In genomic region chr6:82906951-82907350, GRCh38 we compare ENCODE assay signal across 16 cellular contexts.
A peak's percentile ranks its signal among the peaks of the same experiment; 100 is the strongest.
DNase-seq lines count a peak whose midpoint lies in the region; ATAC-seq, FAIRE-seq and TF ChIP-seq lines count a peak whose summit lies in the region.
"Had no signal": no experiment of that assay in that cellular context is flagged by ENCODE, and none has a peak within 500 bp of the region (broad histone marks: within the 10 kb centered on the region; RNA-seq: fewer than 3 reads in every experiment).

No MANE protein-coding gene starts in this region.

- no peaks in the 10 kb centered on the region for H3K9me3 Mint-ChIP-seq in activated naive CD8-positive, alpha-beta T cell treated with anti-CD3 and anti-CD28 coated beads for 36 hours
- H3K9me3 Mint-ChIP-seq: activated CD4-positive, alpha-beta T cell treated with anti-CD3 and anti-CD28 coated beads, Interleukin-2, amount 10 ng/mL, durations not matched to agents 7 days and 5 days; dendritic cell treated with granulocyte-macrophage colony-stimulating factor and Interleukin-4, amounts not matched to agents 40 ng/mL and 50 ng/mL, for 4 days; GM23338 had no signal

- H3K79me2 ChIP-seq in keratinocyte (ENCODE audit: control insufficient read depth, insufficient read depth, low read length), result no peaks in the 10 kb centered on the region

- peak; percentile 90 for FAIRE-seq in keratinocyte (lab: Jason Lieb, UNC)
- FAIRE-seq: A204.1 had no signal

- peak; percentile 52 for ATAC-seq in left ventricle myocardium superior
- no peak for ATAC-seq in Right ventricle myocardium inferior
- ATAC-seq in GM19035 (IDR thresholded peaks at IDR 0.05; ENCODE audit: unreplicated experiment), result no peak
- no peak for ATAC-seq in HG02610 (IDR thresholded peaks at IDR 0.05; ENCODE audit: unreplicated experiment)
- ATAC-seq: GM23338 had no signal

- H3K36me3 ChIP-seq in keratinocyte (ENCODE audit: control insufficient read depth in 2 of 2, extremely low read depth in 1 of 2, insufficient read depth in 2 of 2, low read length in 2 of 2), result no peaks in the 10 kb centered on the region
- H3K36me3 ChIP-seq: sigmoid colon had no signal

- intact Hi-C loops in left ventricle myocardium superior (cut with micrococcal nuclease), result no loop called here
- intact Hi-C loops in Right ventricle myocardium inferior (cut with DNase I), result no loop called here

- peak overlapping the region; percentile 12 for H3K4me2 ChIP-seq in keratinocyte (ENCODE audit: control insufficient read depth, extremely low read depth, insufficient read depth, low read depth, low read length)
- H3K4me2 ChIP-seq: GM23338 had no signal

- no peak overlapping the region for H3K27ac Mint-ChIP-seq in activated naive CD8-positive, alpha-beta T cell treated with anti-CD3 and anti-CD28 coated beads for 36 hours
- H3K27ac Mint-ChIP-seq: activated CD4-positive, alpha-beta T cell treated with anti-CD3 and anti-CD28 coated beads, Interleukin-2, amount 10 ng/mL, durations not matched to agents 7 days and 5 days; dendritic cell treated with granulocyte-macrophage colony-stimulating factor and Interleukin-4, amounts not matched to agents 40 ng/mL and 50 ng/mL, for 4 days; GM23338 had no signal

- in situ Hi-C loops in KBM-7 (cut with MboI; ENCODE audit: low pct_unique_long_range_greater_than_20kb, low sequenced_read_pairs), result no loop called here

- H3K9me3 ChIP-seq in keratinocyte (ENCODE audit: control insufficient read depth, low read depth, low read length), result no peaks in the 10 kb centered on the region
- H3K9me3 ChIP-seq: sigmoid colon had no signal

- H3K4me1 ChIP-seq in keratinocyte (ENCODE audit: control insufficient read depth, extremely low read depth, insufficient read depth, low read length), result peaks cover 16% of the 10 kb centered on the region
- H3K4me1 ChIP-seq: sigmoid colon had no signal

- no peaks in the 10 kb centered on the region for H3K27me3 Mint-ChIP-seq in activated naive CD8-positive, alpha-beta T cell treated with anti-CD3 and anti-CD28 coated beads for 36 hours
- H3K27me3 Mint-ChIP-seq: activated CD4-positive, alpha-beta T cell treated with anti-CD3 and anti-CD28 coated beads, Interleukin-2, amount 10 ng/mL, durations not matched to agents 7 days and 5 days; dendritic cell treated with granulocyte-macrophage colony-stimulating factor and Interleukin-4, amounts not matched to agents 40 ng/mL and 50 ng/mL, for 4 days had no signal

- H3K27me3 ChIP-seq in keratinocyte (ENCODE audit: control insufficient read depth, extremely low read depth, insufficient read depth, low read length), result no peaks in the 10 kb centered on the region
- H3K27me3 ChIP-seq: sigmoid colon had no signal

- no peak overlapping the region for H3K9ac ChIP-seq in keratinocyte (ENCODE audit: control insufficient read depth, extremely low read depth, insufficient read depth, low read length)

- H3K4me1 Mint-ChIP-seq in activated naive CD8-positive, alpha-beta T cell treated with anti-CD3 and anti-CD28 coated beads for 36 hours, result no peaks in the 10 kb centered on the region
- H3K4me1 Mint-ChIP-seq: activated CD4-positive, alpha-beta T cell treated with anti-CD3 and anti-CD28 coated beads, Interleukin-2, amount 10 ng/mL, durations not matched to agents 7 days and 5 days had no signal

- no peak overlapping the region for H3K27ac ChIP-seq in keratinocyte (ENCODE audit: control insufficient read depth, insufficient read depth, low read length)
- H3K27ac ChIP-seq: sigmoid colon had no signal

- no peaks in the 10 kb centered on the region for H4K20me1 ChIP-seq in keratinocyte (ENCODE audit: control insufficient read depth, extremely low read depth, insufficient read depth, low read length)

- DNase-seq in left ventricle myocardium superior (no peak), Right ventricle myocardium inferior (ENCODE audit: missing footprints) (no peak), astrocyte of the hippocampus (ENCODE audit: low read depth, low spot score) (peak; percentile 83), keratinocyte (ENCODE audit: low read depth, low spot score) (no peak), KBM-7 (no peak)
- no peak for DNase-seq in activated naive CD8-positive, alpha-beta T cell treated with anti-CD3 and anti-CD28 coated beads for 36 hours
- DNase-seq: activated CD4-positive, alpha-beta T cell treated with anti-CD3 and anti-CD28 coated beads, Interleukin-2, amount 10 ng/mL, durations not matched to agents 7 days and 5 days; activated naive CD4-positive, alpha-beta T cell treated with Interleukin-2 at 50 U/mL for 16 hours; GDM1; MV-4-11; sigmoid colon had no signal

- dilution Hi-C loops in keratinocyte (cut with MboI; ENCODE audit: extremely low pct_ligation_motif_present, low sequenced_read_pairs), result no loop called here

- no peak for TF ChIP-seq CTCF in keratinocyte (optimal IDR thresholded peaks at IDR 0.05 in 1 of 3, IDR thresholded peaks at IDR 0.05 in 1 of 3, conservative IDR thresholded peaks at IDR 0.05 in 1 of 3; ENCODE audit: extremely low read depth in 1 of 3, insufficient read depth in 2 of 3, low read length in 3 of 3)

- no peak overlapping the region for H2AFZ ChIP-seq in keratinocyte (ENCODE audit: control insufficient read depth, low read length)
- H2AFZ ChIP-seq: GM23338 had no signal

- no peaks in the 10 kb centered on the region for H3K36me3 Mint-ChIP-seq in activated naive CD8-positive, alpha-beta T cell treated with anti-CD3 and anti-CD28 coated beads for 36 hours

- no peak overlapping the region for H3K4me3 ChIP-seq in keratinocyte (ENCODE audit: control insufficient read depth in 2 of 3, extremely low read depth in 1 of 3, insufficient read depth in 2 of 3, low read depth in 1 of 3, low read length in 3 of 3)
- H3K4me3 ChIP-seq: GM23338, sigmoid colon had no signal

- H3K9me1 ChIP-seq in keratinocyte (ENCODE audit: control insufficient read depth, extremely low read depth, insufficient read depth, low read length), result no peaks in the 10 kb centered on the region

- no peak overlapping the region for H3K4me3 Mint-ChIP-seq in activated naive CD8-positive, alpha-beta T cell treated with anti-CD3 and anti-CD28 coated beads for 36 hours
- H3K4me3 Mint-ChIP-seq: activated CD4-positive, alpha-beta T cell treated with anti-CD3 and anti-CD28 coated beads, Interleukin-2, amount 10 ng/mL, durations not matched to agents 7 days and 5 days; dendritic cell treated with granulocyte-macrophage colony-stimulating factor and Interleukin-4, amounts not matched to agents 40 ng/mL and 50 ng/mL, for 4 days; GM23338 had no signal
